Comparison of ENCODE assay signal across 10 cellular contexts in genomic region chr15:90174140-90174891, GRCh38. TPM values are rescaled to one million over a fixed set of nuclear protein-coding genes. Genes with fewer than 3 reads are reported as not detected.
DNase-seq lines count a peak whose midpoint lies in the region; TF ChIP-seq lines count a peak whose summit lies in the region.
"Had no signal": no experiment of that assay in that cellular context is flagged by ENCODE, and none has a peak within 500 bp of the region (broad histone marks: within the 10 kb centered on the region; RNA-seq: fewer than 3 reads in every experiment).

No MANE protein-coding gene starts in this region.

- H3K36me3 ChIP-seq in MG63 (no peaks in the 10 kb centered on the region), breast epithelium (no peaks in the 10 kb centered on the region)

- H3K27ac ChIP-seq in breast epithelium, result peak overlapping the region; percentile 88 to 94

- TF ChIP-seq POLR2A in breast epithelium (IDR thresholded peaks at IDR 0.05), result no peak

- H3K27me3 ChIP-seq in MG63 (no peaks in the 10 kb centered on the region), breast epithelium (no peaks in the 10 kb centered on the region)

- H3K4me3 ChIP-seq in MG63 (no peak overlapping the region), breast epithelium (peak overlapping the region in 1 of 3 donors; percentile 8), skeletal muscle cell (ENCODE audit: low read depth, low read length) (no peak overlapping the region)

- intact Hi-C loops in breast epithelium (cut with DNase I; ENCODE audit: low total_unique reads), result no loop called here

- peak; percentile 53 for DNase-seq in MG63
- peak; percentile 91 to 94 for DNase-seq in breast epithelium (ENCODE audit: low spot score in 2 of 2)
- peak; percentile 17 for DNase-seq in kidney glomerular epithelial cell (lab: John Stamatoyannopoulos, UW)
- peak; percentile 42 for DNase-seq in skeletal muscle cell (ENCODE audit: low read depth)
- no peak for DNase-seq in stimulated activated CD4-positive, alpha-beta T cell treated with anti-CD3 and anti-CD28 coated beads, Interleukin-4, amount 100 ng/mL, for 24 hours
- DNase-seq in stimulated activated CD4-positive, alpha-beta T cell treated with anti-CD3 and anti-CD28 coated beads, Interleukin-2, amount 100 ng/mL, for 24 hours, result no peak
- no peak for DNase-seq in GM10248 (ENCODE audit: extremely low spot score)
- DNase-seq in effector CD4-positive, alpha-beta T cell, result no peak
- DNase-seq: activated CD8-positive, alpha-beta memory T cell treated with anti-CD3 and anti-CD28 coated beads, Interleukin-2, amount 50 U/mL, for 48 hours; stimulated activated naive B cell treated with anti-CD40 and anti-IgM and Interleukin-4, amounts not matched to agents 10 μg/mL and 1 μg/mL and 100 μg/mL, for 72 hours had no signal

- POLR2A ChIA-PET in GM10248 (lab: Yijun Ruan, JAX), result no interaction called here

- H3K9me3 ChIP-seq in MG63 (no peaks in the 10 kb centered on the region), breast epithelium (no peaks in the 10 kb centered on the region)

- H3K4me1 ChIP-seq in breast epithelium, result peaks cover 0 to 3% of the 10 kb centered on the region in 2 donors

- CTCF ChIA-PET in GM10248 (lab: Yijun Ruan, JAX), result interaction anchor here (1.4 to 1.8 kb wide), 2 partner anchors 11 to 31 kb away, joined by 4 read pairs; no protein-coding TSS in a partner anchor

- TF ChIP-seq CTCF in breast epithelium (IDR thresholded peaks at IDR 0.05) (no peak), GM10248 (IDR thresholded peaks at IDR 0.05; ENCODE audit: control extremely low read depth, extremely low read depth, low read depth, missing control alignments) (no peak)

RNA-seq across cellular contexts. Expression of gene SEMA4B, which starts 26.8 kb away (rescaled TPM):
- total RNA-seq in MG63 (2014; rRNA removed; shearing (Covaris generic); ENCODE audit: low replicate concordance), result 3.7 and 19.0 TPM in 2 replicates
- 10 to 100 TPM in 2 of 3 donors, 1 to 10 TPM in 1; 6.6 to 72.8 (median 56.9) TPM for total RNA-seq in breast epithelium

RNA-seq across cellular contexts. Expression of gene CIB1, which starts 59.4 kb away (rescaled TPM):
- 48.7 and 158 TPM in 2 replicates for total RNA-seq in MG63 (2014; rRNA removed; shearing (Covaris generic); ENCODE audit: low replicate concordance)
- total RNA-seq in breast epithelium, result 10 to 100 TPM; 30.2 to 61.3 (median 49.5) TPM

RNA-seq across cellular contexts. Expression of gene GDPGP1, which starts 59.7 kb away (rescaled TPM):
- total RNA-seq in MG63 (2014; rRNA removed; shearing (Covaris generic); ENCODE audit: low replicate concordance), result 0.86 and 6.4 TPM in 2 replicates
- 1 to 10 TPM; 3.4 to 9.4 (median 7.5) TPM for total RNA-seq in breast epithelium

Comparison
In these comparisons a context has a peak if more than half of its experiments do, and no peak if none do; other contexts are left out.
1. DNase-seq: peak in MG63 (single experiment), breast epithelium (2 of 2), kidney glomerular epithelial cell (single experiment) and skeletal muscle cell (single experiment); none in stimulated activated CD4-positive, alpha-beta T cell treated with anti-CD3 and anti-CD28 coated beads, Interleukin-4, amount 100 ng/mL, for 24 hours (single experiment), stimulated activated CD4-positive, alpha-beta T cell treated with anti-CD3 and anti-CD28 coated beads, Interleukin-2, amount 100 ng/mL, for 24 hours (0 of 2), GM10248 (single experiment) and effector CD4-positive, alpha-beta T cell (single experiment).